Comparison of ENCODE assay signal across 21 cellular contexts in the genomic region with DNA sequence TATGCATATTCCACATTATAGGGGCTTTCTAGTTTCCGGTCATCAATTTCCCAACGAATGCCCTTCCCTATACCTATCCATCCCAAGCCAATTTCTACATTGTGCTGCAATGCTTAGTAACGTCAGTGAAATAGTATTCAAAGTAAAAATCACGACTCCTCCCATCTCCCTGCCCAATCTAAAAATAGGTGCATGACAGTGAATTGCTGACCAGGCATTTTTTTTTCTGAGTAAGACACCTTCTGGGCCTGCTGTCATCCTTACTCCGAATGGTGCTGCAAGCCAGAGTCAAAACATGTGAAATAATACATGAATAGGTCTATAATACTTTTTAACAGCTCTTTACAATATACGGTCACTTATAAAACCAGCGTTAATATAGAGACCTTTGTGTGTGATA.
"Had no signal": no experiment of that assay in that cellular context is flagged by ENCODE, and none has a peak within 500 bp of the region (broad histone marks: within the 10 kb centered on the region; RNA-seq: fewer than 3 reads in every experiment).

No MANE protein-coding gene starts in this region.

- H3K4me3 ChIP-seq: gastrocnemius medialis, heart right ventricle, prostate gland, right atrium auricular region, tibial nerve, uterus had no signal

- H3K4me3 Mint-ChIP-seq: activated B cell treated with CpG ODN at 0.5 μM for 24 hours; activated CD8-positive, alpha-beta T cell treated with anti-CD3 and anti-CD28 coated beads for 36 hours; activated naive CD4-positive, alpha-beta T cell treated with anti-CD3 and anti-CD28 coated beads for 36 hours; brain; memory B cell; T-cell had no signal

- H3K36me3 ChIP-seq: gastrocnemius medialis, heart right ventricle, prostate gland, right atrium auricular region, tibial nerve, uterus had no signal

- H3K4me1 Mint-ChIP-seq: activated B cell treated with CpG ODN at 0.5 μM for 24 hours, memory B cell, T-cell had no signal

- H3K9me3 Mint-ChIP-seq: activated naive CD4-positive, alpha-beta T cell treated with anti-CD3 and anti-CD28 coated beads for 36 hours; nephron had no signal

- H3K27ac Mint-ChIP-seq: activated B cell treated with CpG ODN at 0.5 μM for 24 hours; activated CD8-positive, alpha-beta T cell treated with anti-CD3 and anti-CD28 coated beads for 36 hours; activated naive CD4-positive, alpha-beta T cell treated with anti-CD3 and anti-CD28 coated beads for 36 hours; brain; memory B cell; nephron; T-cell had no signal

- ATAC-seq: activated CD8-positive, alpha-beta T cell treated with anti-CD3 and anti-CD28 coated beads for 36 hours; esophagus mucosa; gastrocnemius medialis; heart right ventricle; stimulated activated naive CD8-positive, alpha-beta T cell treated with anti-CD3 and anti-CD28 coated beads, Interleukin-15, Interleukin-2, amounts not matched to agents 100 U/mL and 50 U/mL, for 24 hours; T-cell had no signal

- H3K36me3 Mint-ChIP-seq: memory B cell, T-cell had no signal

- H3K9me3 ChIP-seq: gastrocnemius medialis, heart right ventricle, prostate gland, right atrium auricular region, uterus had no signal

- DNase-seq: activated B cell treated with CpG ODN at 0.5 μM for 24 hours; activated CD4-positive, alpha-beta T cell treated with anti-CD3 and anti-CD28 coated beads for 4 hours; activated CD8-positive, alpha-beta T cell treated with anti-CD3 and anti-CD28 coated beads for 36 hours; activated naive CD4-positive, alpha-beta T cell treated with anti-CD3 and anti-CD28 coated beads for 36 hours; activated T-cell treated with anti-CD3 and anti-CD28 coated beads, Interleukin-2, amount 50 U/mL, for 1 hour; effector CD8-positive, alpha-beta T cell; gastrocnemius medialis; heart right ventricle; stimulated activated CD4-positive, alpha-beta T cell treated with anti-CD3 and anti-CD28 coated beads, Interleukin-2, amount 100 ng/mL, for 24 hours; stimulated activated naive CD8-positive, alpha-beta T cell treated with anti-CD3 and anti-CD28 coated beads, Interleukin-15, Interleukin-2, amounts not matched to agents 100 U/mL and 50 U/mL, for 24 hours; substantia nigra; T-cell; T-helper 9 cell; uterus had no signal

- H3K27me3 ChIP-seq: gastrocnemius medialis, right atrium auricular region, tibial nerve, uterus had no signal

- H3K27me3 Mint-ChIP-seq: activated B cell treated with CpG ODN at 0.5 μM for 24 hours, memory B cell had no signal

- H3K27ac ChIP-seq: gastrocnemius medialis, heart right ventricle, prostate gland, right atrium auricular region, tibial nerve, uterus had no signal

- H3K4me1 ChIP-seq: gastrocnemius medialis, heart right ventricle, prostate gland, right atrium auricular region, tibial nerve, uterus had no signal
